ENCODE assay signal across 11 cellular contexts in genomic region chr17:41415833-41416335, GRCh38. TPM values are rescaled to one million over a fixed set of nuclear protein-coding genes. Genes with fewer than 3 reads are reported as not detected.
DNase-seq lines count a peak whose midpoint lies in the region; ATAC-seq and TF ChIP-seq lines count a peak whose summit lies in the region.
"Had no signal": no experiment of that assay in that cellular context is flagged by ENCODE, and none has a peak within 500 bp of the region (broad histone marks: within the 10 kb centered on the region; RNA-seq: fewer than 3 reads in every experiment).

No MANE protein-coding gene starts in this region.

- H3K9me2 ChIP-seq in HCT116 (ENCODE audit: insufficient read depth) = no peaks in the 10 kb centered on the region

- H3K4me3 ChIP-seq in HCT116 (replicated peaks in 1 of 2; ENCODE audit: low read depth in 1 of 2, low read length in 2 of 2) (no peak overlapping the region), left lung (no peak overlapping the region), thyroid gland (replicated peaks in 1 of 3) (no peak overlapping the region)
- no peak overlapping the region for H3K4me3 ChIP-seq in CD4-positive, alpha-beta memory T cell (ENCODE audit: low read length in 2 of 2)

- no peak for DNase-seq in HCT116 (ENCODE audit: low read depth, low spot score)
- peak; percentile 57 for DNase-seq in astrocyte of the hippocampus (ENCODE audit: low read depth, low spot score)
- no peak for DNase-seq in left lung
- DNase-seq in thyroid gland = peak; percentile 7 to 13
- DNase-seq in CD4-positive, alpha-beta memory T cell = no peak
- no peak for DNase-seq in HPDE6-E6E7 (ENCODE audit: extremely low spot score)
- DNase-seq: activated naive CD4-positive, alpha-beta T cell treated with anti-CD3 and anti-CD28 coated beads, Interleukin-2, amount 50 U/mL, for 16 hours; head of caudate nucleus had no signal

- RAD21 ChIA-PET in HCT116 (lab: Charles Lee; ENCODE audit: low non-redundant PET in 1 of 2, low total read pairs in 2 of 2, uncharacterized antibody in 2 of 2, unreplicated experiment in 2 of 2) = no interaction called here

- POLR2A ChIA-PET in HCT116 (lab: Charles Lee) = no interaction called here
- POLR2A ChIA-PET in CD4-positive, alpha-beta memory T cell (lab: Charles Lee; ENCODE audit: partially characterized antibody) = no interaction called here

- no peak for TF ChIP-seq POLR2A in HCT116 (IDR thresholded peaks at IDR 0.05; ENCODE audit: borderline replicate concordance, extremely low read depth, insufficient read depth, insufficient read length)
- TF ChIP-seq POLR2A in thyroid gland (IDR thresholded peaks at IDR 0.05) = no peak

- peak overlapping the region; percentile 2; the same call in 1 of the 2 replicates for H3K4me2 ChIP-seq in HCT116 (ENCODE audit: low read length)

- H3K79me2 ChIP-seq in HCT116 (ENCODE audit: insufficient read depth, low read length) = no peaks in the 10 kb centered on the region

- TF ChIP-seq CTCF in HCT116 (IDR thresholded peaks at IDR 0.05 in 2 of 3, conservative IDR thresholded peaks at IDR 0.05 in 1 of 3; ENCODE audit: borderline replicate concordance in 1 of 3, insufficient read depth in 1 of 3, low read depth in 2 of 3, low read length in 2 of 3) (no peak), left lung (IDR thresholded peaks at IDR 0.05) (no peak), thyroid gland (IDR thresholded peaks at IDR 0.05) (no peak)

- TF ChIP-seq RAD21 in HCT116 (IDR thresholded peaks at IDR 0.05; ENCODE audit: low read depth) = no peak

- H3K27me3 Mint-ChIP-seq in CD4-positive, alpha-beta memory T cell = peaks cover 0 to 2% of the 10 kb centered on the region in 2 donors

- H3K27ac Mint-ChIP-seq in CD4-positive, alpha-beta memory T cell = no peak overlapping the region

- ATAC-seq in HCT116 (no peak), left lung (peak; percentile 43), GM18868 (IDR thresholded peaks at IDR 0.05; ENCODE audit: unreplicated experiment) (no peak)

- H3K9ac ChIP-seq in HCT116 (ENCODE audit: low read length) = no peak overlapping the region

- intact Hi-C loops in HCT116 (cut with micrococcal nuclease) = loop anchor here (10.0 kb wide), 1 partner anchor 79 kb away; no protein-coding TSS in a partner anchor
- intact Hi-C loops in left lung (cut with DNase I) = no loop called here
- intact Hi-C loops in thyroid gland (cut with DNase I) = no loop called here
- intact Hi-C loops in CD4-positive, alpha-beta memory T cell (cut with micrococcal nuclease) = no loop called here

- CTCF ChIA-PET in HCT116 (lab: Charles Lee) = no interaction called here
- CTCF ChIA-PET in CD4-positive, alpha-beta memory T cell (lab: Charles Lee; ENCODE audit: partially characterized antibody) = no interaction called here

- no peaks in the 10 kb centered on the region for H3K36me3 Mint-ChIP-seq in CD4-positive, alpha-beta memory T cell

- no peak overlapping the region for H2AFZ ChIP-seq in HCT116 (ENCODE audit: low read depth, low read length, poor library complexity, severe bottlenecking)

- H3K27me3 ChIP-seq in HCT116 (ENCODE audit: insufficient read depth, low read length) (no peaks in the 10 kb centered on the region), left lung (no peaks in the 10 kb centered on the region), thyroid gland (no peaks in the 10 kb centered on the region)
- H3K27me3 ChIP-seq in CD4-positive, alpha-beta memory T cell (ENCODE audit: insufficient read depth, low read length) = no peaks in the 10 kb centered on the region

- H3K27ac ChIP-seq in HCT116 (ENCODE audit: low read depth, low read length) (no peak overlapping the region), left lung (no peak overlapping the region), thyroid gland (no peak overlapping the region)
- no peak overlapping the region for H3K27ac ChIP-seq in CD4-positive, alpha-beta memory T cell (ENCODE audit: low read depth, low read length)

- no TSS peak for BruUV-seq in HCT116 (replicated peaks; lab: Mats Ljungman, UMichigan)

- 75 to 79% methylated on average over 3 of the region's 3 CpGs for WGBS in thyroid gland, 2 donors

- no peaks in the 10 kb centered on the region for H4K20me1 ChIP-seq in HCT116 (ENCODE audit: insufficient read depth)

- H3K4me3 Mint-ChIP-seq in CD4-positive, alpha-beta memory T cell = no peak overlapping the region

- no peaks in the 10 kb centered on the region for H3K36me3 ChIP-seq in HCT116 (ENCODE audit: control insufficient read depth in 1 of 2, insufficient read depth in 2 of 2, low read length in 2 of 2)
- no peaks in the 10 kb centered on the region for H3K36me3 ChIP-seq in left lung
- H3K36me3 ChIP-seq in thyroid gland = no peaks in the 10 kb centered on the region
- no peaks in the 10 kb centered on the region for H3K36me3 ChIP-seq in CD4-positive, alpha-beta memory T cell (ENCODE audit: insufficient read depth, low read length)

- peaks cover 10 to 19% (median 13%) of the 10 kb centered on the region in 4 donors for H3K4me1 Mint-ChIP-seq in CD4-positive, alpha-beta memory T cell

- H3K4me1 ChIP-seq in HCT116 (ENCODE audit: control insufficient read depth in 1 of 2, insufficient read depth in 2 of 2, low read length in 2 of 2) (peaks cover 15 to 40% of the 10 kb centered on the region in 2 experiments), left lung (no peaks in the 10 kb centered on the region), thyroid gland (peaks cover 0 to 14% of the 10 kb centered on the region in 2 donors)
- H3K4me1 ChIP-seq in CD4-positive, alpha-beta memory T cell (ENCODE audit: insufficient read depth, low read length) = peaks cover 6% of the 10 kb centered on the region

- H3K9me3 ChIP-seq in HCT116 (ENCODE audit: control insufficient read depth in 1 of 2, insufficient read depth in 1 of 2, low read depth in 1 of 2, low read length in 2 of 2) (no peaks in the 10 kb centered on the region), left lung (no peaks in the 10 kb centered on the region), thyroid gland (no peaks in the 10 kb centered on the region)
- H3K9me3 ChIP-seq in CD4-positive, alpha-beta memory T cell (ENCODE audit: control insufficient read depth in 1 of 2, low read length in 2 of 2) = no peaks in the 10 kb centered on the region

- H3K9me3 Mint-ChIP-seq in CD4-positive, alpha-beta memory T cell = no peaks in the 10 kb centered on the region

TF ChIP-seq in HCT116, 20 proteins besides CTCF, POLR2A, EP300 and RAD21:
- TF ChIP-seq MAX (IDR thresholded peaks at IDR 0.05) (no peak), SP1 (IDR thresholded peaks at IDR 0.05; ENCODE audit: low read depth) (no peak), EZH2 (IDR thresholded peaks at IDR 0.05) (no peak), CEBPB (IDR thresholded peaks at IDR 0.05; ENCODE audit: low read depth) (no peak), EZH2phosphoT487 (IDR thresholded peaks at IDR 0.05; ENCODE audit: borderline replicate concordance) (no peak), POLR2AphosphoS5 (IDR thresholded peaks at IDR 0.05; ENCODE audit: low read depth, low read length) (no peak), JUND (IDR thresholded peaks at IDR 0.05) (no peak), ELF1 (IDR thresholded peaks at IDR 0.05; ENCODE audit: borderline replicate concordance, low read depth) (no peak)

RNA-seq across cellular contexts. Expression of gene KRT37, which starts 8.5 kb away (rescaled TPM):
- total RNA-seq in HCT116 (2021; ENCODE audit: unreplicated experiment) = not detected
- 0.07 and 0.20 TPM in 2 replicates for polyA plus RNA-seq in HCT116 (2012)
- not detected for total RNA-seq in left lung
- total RNA-seq in thyroid gland = not detected
- total RNA-seq in CD4-positive, alpha-beta memory T cell = not detected
- not detected for polyA plus RNA-seq in CD4-positive, alpha-beta memory T cell
- total RNA-seq: dermis microvascular lymphatic vessel endothelial cell; T-helper 1 cell treated with Interleukin-12 subunit alpha and Interleukin-12 subunit beta and Interleukin-4 antibody, amounts not matched to agents 30 ng/mL and 1 ng/mL, for 36 hours had no signal

RNA-seq across cellular contexts. Expression of gene KRT31, which starts 18.5 kb away (rescaled TPM):
- total RNA-seq in HCT116 (2021; ENCODE audit: unreplicated experiment) (not detected), left lung (not detected), thyroid gland (not detected)
- 0.09 and 0.20 TPM in 2 replicates for polyA plus RNA-seq in HCT116 (2012)
- not detected for total RNA-seq in CD4-positive, alpha-beta memory T cell
- polyA plus RNA-seq in CD4-positive, alpha-beta memory T cell = not detected
- total RNA-seq: dermis microvascular lymphatic vessel endothelial cell; T-helper 1 cell treated with Interleukin-12 subunit alpha and Interleukin-12 subunit beta and Interleukin-4 antibody, amounts not matched to agents 30 ng/mL and 1 ng/mL, for 36 hours had no signal

RNA-seq across cellular contexts. Expression of gene KRT38, which starts 24.9 kb away (rescaled TPM):
- total RNA-seq in HCT116 (2021; ENCODE audit: unreplicated experiment) (not detected), left lung (not detected), thyroid gland (not detected)
- polyA plus RNA-seq in HCT116 (2012) = 0.02 and 0.03 TPM in 2 replicates
- not detected for total RNA-seq in CD4-positive, alpha-beta memory T cell
- not detected for polyA plus RNA-seq in CD4-positive, alpha-beta memory T cell
- total RNA-seq: dermis microvascular lymphatic vessel endothelial cell; T-helper 1 cell treated with Interleukin-12 subunit alpha and Interleukin-12 subunit beta and Interleukin-4 antibody, amounts not matched to agents 30 ng/mL and 1 ng/mL, for 36 hours had no signal

RNA-seq across cellular contexts. Expression of gene KRT34, which starts 33.8 kb away (rescaled TPM):
- total RNA-seq in HCT116 (2021; ENCODE audit: unreplicated experiment) (not detected), left lung (not detected), thyroid gland (not detected)
- 0.10 and 0.41 TPM in 2 replicates for polyA plus RNA-seq in HCT116 (2012)
- total RNA-seq in CD4-positive, alpha-beta memory T cell = not detected
- not detected for polyA plus RNA-seq in CD4-positive, alpha-beta memory T cell
- total RNA-seq: dermis microvascular lymphatic vessel endothelial cell; T-helper 1 cell treated with Interleukin-12 subunit alpha and Interleukin-12 subunit beta and Interleukin-4 antibody, amounts not matched to agents 30 ng/mL and 1 ng/mL, for 36 hours had no signal

RNA-seq across cellular contexts. Expression of gene KRT33B, which starts 46.3 kb away (rescaled TPM):
- not detected for total RNA-seq in HCT116 (2021; ENCODE audit: unreplicated experiment)
- 0.06 TPM in 1 of 2 replicates, not detected in the other for polyA plus RNA-seq in HCT116 (2012)
- total RNA-seq in left lung = not detected
- not detected for total RNA-seq in thyroid gland
- total RNA-seq in CD4-positive, alpha-beta memory T cell = not detected
- not detected for polyA plus RNA-seq in CD4-positive, alpha-beta memory T cell
- total RNA-seq: dermis microvascular lymphatic vessel endothelial cell; T-helper 1 cell treated with Interleukin-12 subunit alpha and Interleukin-12 subunit beta and Interleukin-4 antibody, amounts not matched to agents 30 ng/mL and 1 ng/mL, for 36 hours had no signal

Comparison
In these comparisons a context has a peak if more than half of its experiments do, and no peak if none do; other contexts are left out.
1. DNase-seq: peak in astrocyte of the hippocampus (single experiment) and thyroid gland (2 of 2); none in HCT116 (single experiment), left lung (0 of 2), CD4-positive, alpha-beta memory T cell (0 of 5) and HPDE6-E6E7 (single experiment).